In the genomic region with DNA sequence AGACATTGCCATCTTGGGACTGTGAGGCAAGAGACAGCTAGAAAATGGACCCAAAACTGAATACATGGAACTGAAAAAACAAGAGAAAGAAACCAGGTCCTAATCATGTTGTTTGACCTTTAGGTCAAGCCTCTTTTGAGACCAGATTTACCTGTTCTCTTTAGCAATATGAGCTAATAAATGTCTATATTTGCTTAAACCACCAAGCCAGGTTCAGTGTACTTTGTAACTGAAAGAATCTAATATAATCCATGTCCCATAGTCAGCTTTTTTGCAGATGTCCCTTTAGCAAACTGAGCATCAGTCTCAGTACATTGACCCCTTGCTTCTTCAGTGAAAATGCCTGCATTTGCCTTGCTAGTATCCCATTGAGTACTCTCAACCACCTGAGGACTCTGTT, we compare ENCODE assay signal across 18 cellular contexts.
DNase-seq lines count a peak whose midpoint lies in the region; ATAC-seq, FAIRE-seq and TF ChIP-seq lines count a peak whose summit lies in the region.
"Had no signal": no experiment of that assay in that cellular context is flagged by ENCODE, and none has a peak within 500 bp of the region (broad histone marks: within the 10 kb centered on the region; RNA-seq: fewer than 3 reads in every experiment).

No MANE protein-coding gene starts in this region.

- ATAC-seq in HepG2 (no peak), GM18517 (IDR thresholded peaks at IDR 0.05; ENCODE audit: unreplicated experiment) (no peak), psoas muscle (no peak), lower lobe of right lung (no peak)
- ATAC-seq: GM12878, GM23338 had no signal

- H3K27ac ChIP-seq in liver (ENCODE audit: low read depth in 1 of 2, low read length in 2 of 2) (no peak overlapping the region), HepG2 (ENCODE audit: extremely low read length, insufficient read depth, low read length) (no peak overlapping the region), hepatocyte (no peak overlapping the region), psoas muscle (no peak overlapping the region), lower lobe of right lung (no peak overlapping the region)
- H3K27ac ChIP-seq: BLaER1 had no signal

- H3K36me3 Mint-ChIP-seq in nephron (ENCODE audit: low read depth) = no peaks in the 10 kb centered on the region
- H3K36me3 Mint-ChIP-seq: CD14-positive monocyte; CD4-positive, alpha-beta memory T cell had no signal

- H3K4me3 Mint-ChIP-seq in nephron = no peak overlapping the region
- H3K4me3 Mint-ChIP-seq: CD14-positive monocyte; CD4-positive, alpha-beta memory T cell; GM23338 had no signal

- no peak for DNase-seq in HepG2 (ENCODE audit: low spot score)
- DNase-seq in hepatocyte (ENCODE audit: low spot score) = peak; percentile 9
- no peak for DNase-seq in psoas muscle
- no peak for DNase-seq in lower lobe of right lung
- DNase-seq: 8988T; CD4-positive, alpha-beta memory T cell; DMS153; DND-41; EL; HCEC 1CT had no signal

- no peak for TF ChIP-seq POLR2A in HepG2 (IDR thresholded peaks at IDR 0.05; ENCODE audit: insufficient read depth in 1 of 2, low read depth in 2 of 2, low read length in 2 of 2)

- CTCF ChIA-PET in HepG2 (lab: Yijun Ruan, JAX; ENCODE audit: low intra/inter-chr PET ratio, low total read pairs) = no interaction called here

- intact Hi-C loops in HepG2 (cut with micrococcal nuclease; ENCODE audit: unreplicated experiment) (no loop called here), psoas muscle (cut with DNase I) (no loop called here), lower lobe of right lung (cut with DNase I) (no loop called here)

- TF ChIP-seq RAD21 in liver (IDR thresholded peaks at IDR 0.05) (peak in 1 of 2 donors; percentile 15), HepG2 (CRISPR knock-in tag; IDR thresholded peaks at IDR 0.05) (no peak)

- peak overlapping the region in 2 of 3 experiments; percentile 55 to 76 for H3K27ac Mint-ChIP-seq in nephron
- H3K27ac Mint-ChIP-seq: CD14-positive monocyte; CD4-positive, alpha-beta memory T cell; GM23338 had no signal

- TF ChIP-seq EP300 in HepG2 (IDR thresholded peaks at IDR 0.05; ENCODE audit: low read depth in 2 of 2, low read length in 2 of 2) (no peak), HepG2 (CRISPR knock-in tag; IDR thresholded peaks at IDR 0.05; ENCODE audit: borderline replicate concordance) (no peak)

- no peaks in the 10 kb centered on the region for H3K27me3 Mint-ChIP-seq in nephron (ENCODE audit: low read depth)
- H3K27me3 Mint-ChIP-seq: CD4-positive, alpha-beta memory T cell had no signal

- no peak for TF ChIP-seq CTCF in liver (IDR thresholded peaks at IDR 0.05; ENCODE audit: low read depth, low read length, missing input control)
- TF ChIP-seq CTCF in HepG2 (CRISPR knock-in tag; IDR thresholded peaks at IDR 0.05) = no peak
- TF ChIP-seq CTCF in hepatocyte (IDR thresholded peaks at IDR 0.05; ENCODE audit: poor library complexity) = no peak
- no peak for TF ChIP-seq CTCF in nephron (IDR thresholded peaks at IDR 0.05; ENCODE audit: unreplicated experiment in 3 of 3)
- no peak for TF ChIP-seq CTCF in psoas muscle (IDR thresholded peaks at IDR 0.05)
- no peak for TF ChIP-seq CTCF in lower lobe of right lung (IDR thresholded peaks at IDR 0.05)

- peaks cover 0 to 13% (median 7%) of the 10 kb centered on the region in 4 donors for H3K4me1 ChIP-seq in liver (ENCODE audit: control insufficient read depth in 4 of 4, insufficient read depth in 4 of 4, low read length in 3 of 4)
- H3K4me1 ChIP-seq in HepG2 (ENCODE audit: insufficient read depth, low read length) = no peaks in the 10 kb centered on the region
- H3K4me1 ChIP-seq in hepatocyte (ENCODE audit: insufficient read depth) = peaks cover 9% of the 10 kb centered on the region
- H3K4me1 ChIP-seq in psoas muscle = no peaks in the 10 kb centered on the region
- no peaks in the 10 kb centered on the region for H3K4me1 ChIP-seq in lower lobe of right lung
- H3K4me1 ChIP-seq: BLaER1 had no signal

- no peaks in the 10 kb centered on the region for H3K27me3 ChIP-seq in liver (ENCODE audit: control insufficient read depth in 4 of 4, insufficient read depth in 4 of 4, low read length in 3 of 4)
- H3K27me3 ChIP-seq in HepG2 (ENCODE audit: control insufficient read depth in 1 of 2, insufficient read depth in 2 of 2, low read length in 2 of 2) = no peaks in the 10 kb centered on the region
- H3K27me3 ChIP-seq in hepatocyte = no peaks in the 10 kb centered on the region
- no peaks in the 10 kb centered on the region for H3K27me3 ChIP-seq in psoas muscle (ENCODE audit: insufficient read depth in 3 of 3, low read length in 2 of 3)
- H3K27me3 ChIP-seq in lower lobe of right lung (ENCODE audit: low read depth) = no peaks in the 10 kb centered on the region
- H3K27me3 ChIP-seq: BLaER1 had no signal

- H4K20me1 ChIP-seq in HepG2 (ENCODE audit: insufficient read depth, low read length) (no peaks in the 10 kb centered on the region), hepatocyte (ENCODE audit: insufficient read depth, poor library complexity, severe bottlenecking) (no peaks in the 10 kb centered on the region)
- H4K20me1 ChIP-seq: BLaER1 had no signal

- H3K79me2 ChIP-seq in HepG2 (ENCODE audit: insufficient read depth, low read length) (no peaks in the 10 kb centered on the region), hepatocyte (no peaks in the 10 kb centered on the region)

- H3K9ac ChIP-seq in liver (ENCODE audit: low read depth in 1 of 2, low read length in 2 of 2) (no peak overlapping the region), HepG2 (ENCODE audit: insufficient read depth, low read depth, low read length) (no peak overlapping the region)
- H3K9ac ChIP-seq: BLaER1 had no signal

- no peak overlapping the region for H3K4me3 ChIP-seq in liver (ENCODE audit: low read depth in 1 of 3, low read length in 3 of 3)
- H3K4me3 ChIP-seq in HepG2 (replicated peaks in 1 of 3; ENCODE audit: insufficient read depth in 1 of 3, low read depth in 2 of 3, low read length in 3 of 3) = no peak overlapping the region
- H3K4me3 ChIP-seq in hepatocyte = no peak overlapping the region
- no peak overlapping the region for H3K4me3 ChIP-seq in psoas muscle
- no peak overlapping the region for H3K4me3 ChIP-seq in lower lobe of right lung
- H3K4me3 ChIP-seq: BLaER1, GM12878, GM23338 had no signal

- H3K9me3 Mint-ChIP-seq in nephron = no peaks in the 10 kb centered on the region
- H3K9me3 Mint-ChIP-seq: CD14-positive monocyte, GM23338 had no signal

- no peaks in the 10 kb centered on the region for H3K36me3 ChIP-seq in liver (ENCODE audit: control insufficient read depth in 4 of 4, insufficient read depth in 3 of 4, low read depth in 1 of 4, low read length in 3 of 4)
- no peaks in the 10 kb centered on the region for H3K36me3 ChIP-seq in HepG2 (replicated peaks in 1 of 2; ENCODE audit: control insufficient read depth in 1 of 2, insufficient read depth in 2 of 2, low read length in 2 of 2)
- no peaks in the 10 kb centered on the region for H3K36me3 ChIP-seq in hepatocyte (replicated peaks; ENCODE audit: insufficient read depth, low read depth)
- H3K36me3 ChIP-seq in psoas muscle (ENCODE audit: insufficient read depth in 1 of 2, low read depth in 1 of 2) = no peaks in the 10 kb centered on the region
- no peaks in the 10 kb centered on the region for H3K36me3 ChIP-seq in lower lobe of right lung
- H3K36me3 ChIP-seq: BLaER1 had no signal

- no peak overlapping the region for H3K4me2 ChIP-seq in HepG2 (ENCODE audit: low read depth, low read length)
- no peak overlapping the region for H3K4me2 ChIP-seq in hepatocyte
- H3K4me2 ChIP-seq: BLaER1, GM23338 had no signal

- FAIRE-seq in HepG2 (lab: Jason Lieb, UNC) = no peak
- FAIRE-seq: GM12878, H54 had no signal

- peaks cover 13% of the 10 kb centered on the region for H3K4me1 Mint-ChIP-seq in nephron
- H3K4me1 Mint-ChIP-seq: CD14-positive monocyte; CD4-positive, alpha-beta memory T cell; GM23338 had no signal

- no peaks in the 10 kb centered on the region for H3K9me2 ChIP-seq in hepatocyte (replicated peaks; ENCODE audit: insufficient read depth)

- no peaks in the 10 kb centered on the region for H3K9me3 ChIP-seq in liver (ENCODE audit: control insufficient read depth in 4 of 4, low read length in 3 of 4)
- H3K9me3 ChIP-seq in HepG2 (ENCODE audit: low read length) = no peaks in the 10 kb centered on the region
- H3K9me3 ChIP-seq in hepatocyte (ENCODE audit: low read depth) = no peaks in the 10 kb centered on the region
- no peaks in the 10 kb centered on the region for H3K9me3 ChIP-seq in psoas muscle
- H3K9me3 ChIP-seq in lower lobe of right lung = no peaks in the 10 kb centered on the region
- H3K9me3 ChIP-seq: BLaER1 had no signal

- in situ Hi-C loops in HepG2 (cut with HindIII; ENCODE audit: extremely low pct_ligation_motif_present, low pct_unique_long_range_greater_than_20kb) = no loop called here

- POLR2A ChIA-PET in HepG2 (lab: Yijun Ruan, JAX) = no interaction called here

- H2AFZ ChIP-seq in HepG2 (ENCODE audit: low read length) (no peak overlapping the region), hepatocyte (no peak overlapping the region)

- no TSS peak for BruUV-seq in HepG2 (replicated peaks; lab: Mats Ljungman, UMichigan)

TF ChIP-seq in liver, 16 proteins besides CTCF, POLR2A, EP300 and RAD21 (continues in another document):
- TF ChIP-seq RXRA (IDR thresholded peaks at IDR 0.05) = peak; percentile 83 to 92
- TF ChIP-seq GABPA (IDR thresholded peaks at IDR 0.05 in 1 of 2, conservative IDR thresholded peaks at IDR 0.05 in 1 of 2) = no peak
- TF ChIP-seq, protein P1, sequence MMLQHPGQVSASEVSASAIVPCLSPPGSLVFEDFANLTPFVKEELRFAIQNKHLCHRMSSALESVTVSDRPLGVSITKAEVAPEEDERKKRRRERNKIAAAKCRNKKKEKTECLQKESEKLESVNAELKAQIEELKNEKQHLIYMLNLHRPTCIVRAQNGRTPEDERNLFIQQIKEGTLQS (IDR thresholded peaks at IDR 0.05) = no peak

TF ChIP-seq in HepG2, 621 proteins besides CTCF, POLR2A, EP300 and RAD21:
- no peak for TF ChIP-seq EED (CRISPR knock-in tag; IDR thresholded peaks at IDR 0.05)
- TF ChIP-seq GATAD2A (CRISPR knock-in tag; IDR thresholded peaks at IDR 0.05) = no peak
- no peak for TF ChIP-seq ERF (CRISPR knock-in tag; IDR thresholded peaks at IDR 0.05)
- TF ChIP-seq YY1 (IDR thresholded peaks at IDR 0.05; ENCODE audit: insufficient read depth, insufficient replicate concordance, low read depth, low read length) = no peak
- TF ChIP-seq, protein P2, sequence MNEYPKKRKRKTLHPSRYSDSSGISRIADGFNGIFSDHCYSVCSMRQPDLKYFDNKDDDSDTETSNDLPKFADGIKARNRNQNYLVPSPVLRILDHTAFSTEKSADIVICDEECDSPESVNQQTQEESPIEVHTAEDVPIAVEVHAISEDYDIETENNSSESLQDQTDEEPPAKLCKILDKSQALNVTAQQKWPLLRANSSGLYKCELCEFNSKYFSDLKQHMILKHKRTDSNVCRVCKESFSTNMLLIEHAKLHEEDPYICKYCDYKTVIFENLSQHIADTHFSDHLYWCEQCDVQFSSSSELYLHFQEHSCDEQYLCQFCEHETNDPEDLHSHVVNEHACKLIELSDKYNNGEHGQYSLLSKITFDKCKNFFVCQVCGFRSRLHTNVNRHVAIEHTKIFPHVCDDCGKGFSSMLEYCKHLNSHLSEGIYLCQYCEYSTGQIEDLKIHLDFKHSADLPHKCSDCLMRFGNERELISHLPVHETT (CRISPR knock-in tag; conservative IDR thresholded peaks at IDR 0.05) = no peak
- no peak for TF ChIP-seq PITX1 (CRISPR knock-in tag; IDR thresholded peaks at IDR 0.05)
